In the genomic region with DNA sequence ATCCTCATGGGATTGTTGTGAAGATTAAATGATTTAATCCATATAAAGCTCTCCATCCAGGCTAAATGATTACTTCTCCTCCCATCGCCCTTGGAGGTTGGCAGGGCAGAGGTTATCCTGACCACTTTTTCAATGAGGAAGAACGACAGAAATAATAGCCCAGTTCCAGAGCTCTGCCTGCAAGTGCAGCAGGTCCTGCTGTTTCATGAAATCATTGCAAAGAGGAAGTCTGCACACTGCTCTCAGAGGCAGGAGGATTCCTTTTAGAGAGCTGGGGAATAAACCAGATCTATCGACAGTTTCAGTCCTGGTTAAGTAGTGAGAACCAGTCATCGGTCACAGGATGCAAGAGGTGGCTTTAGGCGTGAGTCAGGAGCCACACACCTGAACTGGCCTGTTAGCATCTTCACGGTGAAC, we compare ENCODE assay signal across 10 cellular contexts. TPM values are rescaled to one million over a fixed set of nuclear protein-coding genes. Genes with fewer than 3 reads are reported as not detected.
DNase-seq lines count a peak whose midpoint lies in the region; ATAC-seq and TF ChIP-seq lines count a peak whose summit lies in the region.
"Had no signal": no experiment of that assay in that cellular context is flagged by ENCODE, and none has a peak within 500 bp of the region (broad histone marks: within the 10 kb centered on the region; RNA-seq: fewer than 3 reads in every experiment).

No MANE protein-coding gene starts in this region.

- peaks cover 17% of the 10 kb centered on the region for H3K4me1 Mint-ChIP-seq in memory B cell
- H3K4me1 Mint-ChIP-seq in activated CD8-positive, alpha-beta T cell treated with anti-CD3 and anti-CD28 coated beads, Interleukin-2, amount 10 ng/mL, durations not matched to agents 7 days and 5 days (ENCODE audit: low read depth): peaks cover 11% of the 10 kb centered on the region

- no peaks in the 10 kb centered on the region for H3K36me3 Mint-ChIP-seq in memory B cell
- no peaks in the 10 kb centered on the region for H3K36me3 Mint-ChIP-seq in activated CD8-positive, alpha-beta T cell treated with anti-CD3 and anti-CD28 coated beads, Interleukin-2, amount 10 ng/mL, durations not matched to agents 7 days and 5 days (ENCODE audit: low read depth)

- H3K27me3 Mint-ChIP-seq in memory B cell: no peaks in the 10 kb centered on the region
- H3K27me3 Mint-ChIP-seq in activated CD8-positive, alpha-beta T cell treated with anti-CD3 and anti-CD28 coated beads, Interleukin-2, amount 10 ng/mL, durations not matched to agents 7 days and 5 days (ENCODE audit: low read depth): peaks cover 16% of the 10 kb centered on the region

- H3K9me3 Mint-ChIP-seq in memory B cell: no peaks in the 10 kb centered on the region
- no peaks in the 10 kb centered on the region for H3K9me3 Mint-ChIP-seq in activated CD8-positive, alpha-beta T cell treated with anti-CD3 and anti-CD28 coated beads, Interleukin-2, amount 10 ng/mL, durations not matched to agents 7 days and 5 days (ENCODE audit: insufficient read depth)

- DNase-seq in NB4 (ENCODE audit: low read depth): peak; percentile 76
- no peak for DNase-seq in memory B cell (ENCODE audit: low spot score in 2 of 2)
- no peak for DNase-seq in SW 1271 (lab: John Stamatoyannopoulos, UW)
- DNase-seq in NCI-H526 (lab: John Stamatoyannopoulos, UW): no peak
- DNase-seq in activated CD8-positive, alpha-beta T cell treated with anti-CD3 and anti-CD28 coated beads, Interleukin-2, amount 10 ng/mL, durations not matched to agents 7 days and 5 days: no peak
- no peak for DNase-seq in T-helper 1 cell
- DNase-seq: central memory CD4-positive, alpha-beta T cell; DND-41 had no signal

- TF ChIP-seq CTCF in NB4 (IDR thresholded peaks at IDR 0.05; ENCODE audit: low read depth, low read length): no peak

- H3K4me3 Mint-ChIP-seq in memory B cell: peak overlapping the region; percentile 43
- H3K4me3 Mint-ChIP-seq in activated CD8-positive, alpha-beta T cell treated with anti-CD3 and anti-CD28 coated beads, Interleukin-2, amount 10 ng/mL, durations not matched to agents 7 days and 5 days: no peak overlapping the region

- ATAC-seq in GM18498 (IDR thresholded peaks at IDR 0.05; ENCODE audit: unreplicated experiment) (peak; percentile 39), GM21723 (IDR thresholded peaks at IDR 0.05; ENCODE audit: unreplicated experiment) (peak; percentile 40), memory B cell (ENCODE audit: low read depth) (peak; percentile 46)
- no peak for ATAC-seq in activated CD8-positive, alpha-beta T cell treated with anti-CD3 and anti-CD28 coated beads, Interleukin-2, amount 10 ng/mL, durations not matched to agents 7 days and 5 days

- POLR2A ChIA-PET in activated CD8-positive, alpha-beta T cell treated with anti-CD3 and anti-CD28 coated beads, Interleukin-2, amount 10 ng/mL, durations not matched to agents 7 days and 5 days (lab: Charles Lee): interaction anchor here (0.6 kb wide), 1 partner anchor 137 kb away, joined by 3 read pairs; no protein-coding TSS in a partner anchor

- no peak overlapping the region for H3K4me3 ChIP-seq in NB4 (ENCODE audit: low read depth, low read length)

- CTCF ChIA-PET in activated CD8-positive, alpha-beta T cell treated with anti-CD3 and anti-CD28 coated beads, Interleukin-2, amount 10 ng/mL, durations not matched to agents 7 days and 5 days (lab: Charles Lee): interaction anchor here (1.0 to 1.4 kb wide), 4 partner anchors 9 to 336 kb away, joined by 3 to 4 read pairs (median 4); no protein-coding TSS in a partner anchor

- no peak for TF ChIP-seq POLR2A in NB4 (IDR thresholded peaks at IDR 0.05; ENCODE audit: extremely low read depth, insufficient read length)

- H3K27ac Mint-ChIP-seq in memory B cell: peak overlapping the region; percentile 6
- H3K27ac Mint-ChIP-seq in activated CD8-positive, alpha-beta T cell treated with anti-CD3 and anti-CD28 coated beads, Interleukin-2, amount 10 ng/mL, durations not matched to agents 7 days and 5 days: no peak overlapping the region

RNA-seq across cellular contexts. Expression of a gene that starts 25.0 kb away (rescaled TPM):
- total RNA-seq in activated CD8-positive, alpha-beta T cell treated with anti-CD3 and anti-CD28 coated beads, Interleukin-2, amount 10 ng/mL, durations not matched to agents 7 days and 5 days: 1 to 10 TPM; 4.7 to 4.9 TPM

RNA-seq across cellular contexts. Expression of a gene that starts 52.7 kb away (rescaled TPM):
- total RNA-seq in activated CD8-positive, alpha-beta T cell treated with anti-CD3 and anti-CD28 coated beads, Interleukin-2, amount 10 ng/mL, durations not matched to agents 7 days and 5 days: 1 to 10 TPM; 3.0 to 3.4 TPM
